1 cellular context compared by ENCODE assay signal in the genomic region with DNA sequence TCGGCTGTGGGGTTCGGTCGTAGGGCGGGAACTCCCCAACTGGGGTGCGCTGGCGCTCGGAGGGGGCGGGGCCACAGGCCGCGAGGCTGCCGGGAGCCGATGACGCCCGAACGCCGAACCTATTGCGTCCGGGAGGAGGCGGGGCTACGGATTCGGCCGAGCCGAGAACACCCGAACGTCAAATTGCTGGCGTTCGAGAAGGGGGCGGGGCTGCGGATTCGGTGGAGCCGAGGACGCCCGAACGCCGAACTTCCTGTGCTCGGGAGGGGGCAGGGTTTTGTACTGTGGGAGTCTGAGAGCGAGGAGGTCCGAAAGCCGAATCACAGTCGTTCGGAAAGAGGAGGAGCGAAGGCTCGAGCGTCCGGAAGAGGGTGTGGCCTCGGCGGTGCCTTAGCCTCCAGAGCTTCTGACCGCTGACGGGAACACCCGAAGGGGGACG.
TF ChIP-seq lines count a peak whose summit lies in the region.

No MANE protein-coding gene starts in this region.

TF ChIP-seq in GM12878, 131 proteins besides CTCF, POLR2A, EP300 and RAD21:
- TF ChIP-seq BRCA1 (IDR thresholded peaks at IDR 0.05; ENCODE audit: low read depth, low read length) (no peak), SIX5 (IDR thresholded peaks at IDR 0.05; ENCODE audit: low read depth, low read length, severe bottlenecking) (no peak), SUZ12 (IDR thresholded peaks at IDR 0.05; ENCODE audit: unreplicated experiment) (no peak), RFX5 (IDR thresholded peaks at IDR 0.05; ENCODE audit: low read depth, low read length) (peak; percentile 38; the same call in 1 of the 2 replicates), POU2F2 (IDR thresholded peaks at IDR 0.05; ENCODE audit: borderline replicate concordance, low read depth, low read length) (no peak), TBL1XR1 (IDR thresholded peaks at IDR 0.05; ENCODE audit: low read depth, low read length) (peak; percentile 41; the same call in 1 of the 2 replicates), CREM (IDR thresholded peaks at IDR 0.05; ENCODE audit: low read depth) (peak; percentile 38), HDGF (IDR thresholded peaks at IDR 0.05) (peak; percentile 85; the same call in 1 of the 2 replicates), NBN (IDR thresholded peaks at IDR 0.05) (0 out of 2 replicates have a peak, but pooled peaks have one; percentile 5), BCL3 (IDR thresholded peaks at IDR 0.05; ENCODE audit: borderline replicate concordance, insufficient read depth, low read depth, low read length, poor library complexity, severe bottlenecking) (no peak), CREB1 (IDR thresholded peaks at IDR 0.05; ENCODE audit: low read depth) (peak; percentile 80), NR2F1 (conservative IDR thresholded peaks at IDR 0.05) (no peak), CHD2 (IDR thresholded peaks at IDR 0.05; ENCODE audit: borderline replicate concordance, low read depth, low read length) (peak; percentile 34; the same call in 1 of the 2 replicates), CBX3 (IDR thresholded peaks at IDR 0.05; ENCODE audit: borderline replicate concordance, low read depth) (no peak)
